Comparison of ENCODE assay signal across 1 cellular context in the genomic region with DNA sequence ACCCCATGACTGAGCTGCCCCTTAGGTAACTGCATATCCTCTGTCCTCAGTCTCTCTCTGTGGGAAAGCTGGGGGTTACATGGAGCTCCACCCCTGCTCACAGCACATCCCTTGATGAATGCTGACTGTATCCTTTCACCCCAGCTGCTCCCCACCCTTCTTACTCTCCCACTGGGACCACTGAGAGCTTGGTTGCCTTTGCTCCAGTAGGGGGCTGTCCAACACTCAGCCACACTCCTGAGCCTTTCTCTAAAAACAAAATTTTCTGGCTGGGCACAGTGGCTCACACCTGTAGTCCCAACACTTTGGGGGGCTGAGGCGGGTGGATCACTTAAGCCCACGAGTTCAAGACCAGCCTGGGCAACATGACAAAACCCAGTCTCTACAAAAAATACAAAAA.
TF ChIP-seq lines count a peak whose summit lies in the region.

No MANE protein-coding gene starts in this region.

TF ChIP-seq in HCT116, 20 proteins besides CTCF, POLR2A, EP300 and RAD21 (continued from another document):
- TF ChIP-seq, protein P1, sequence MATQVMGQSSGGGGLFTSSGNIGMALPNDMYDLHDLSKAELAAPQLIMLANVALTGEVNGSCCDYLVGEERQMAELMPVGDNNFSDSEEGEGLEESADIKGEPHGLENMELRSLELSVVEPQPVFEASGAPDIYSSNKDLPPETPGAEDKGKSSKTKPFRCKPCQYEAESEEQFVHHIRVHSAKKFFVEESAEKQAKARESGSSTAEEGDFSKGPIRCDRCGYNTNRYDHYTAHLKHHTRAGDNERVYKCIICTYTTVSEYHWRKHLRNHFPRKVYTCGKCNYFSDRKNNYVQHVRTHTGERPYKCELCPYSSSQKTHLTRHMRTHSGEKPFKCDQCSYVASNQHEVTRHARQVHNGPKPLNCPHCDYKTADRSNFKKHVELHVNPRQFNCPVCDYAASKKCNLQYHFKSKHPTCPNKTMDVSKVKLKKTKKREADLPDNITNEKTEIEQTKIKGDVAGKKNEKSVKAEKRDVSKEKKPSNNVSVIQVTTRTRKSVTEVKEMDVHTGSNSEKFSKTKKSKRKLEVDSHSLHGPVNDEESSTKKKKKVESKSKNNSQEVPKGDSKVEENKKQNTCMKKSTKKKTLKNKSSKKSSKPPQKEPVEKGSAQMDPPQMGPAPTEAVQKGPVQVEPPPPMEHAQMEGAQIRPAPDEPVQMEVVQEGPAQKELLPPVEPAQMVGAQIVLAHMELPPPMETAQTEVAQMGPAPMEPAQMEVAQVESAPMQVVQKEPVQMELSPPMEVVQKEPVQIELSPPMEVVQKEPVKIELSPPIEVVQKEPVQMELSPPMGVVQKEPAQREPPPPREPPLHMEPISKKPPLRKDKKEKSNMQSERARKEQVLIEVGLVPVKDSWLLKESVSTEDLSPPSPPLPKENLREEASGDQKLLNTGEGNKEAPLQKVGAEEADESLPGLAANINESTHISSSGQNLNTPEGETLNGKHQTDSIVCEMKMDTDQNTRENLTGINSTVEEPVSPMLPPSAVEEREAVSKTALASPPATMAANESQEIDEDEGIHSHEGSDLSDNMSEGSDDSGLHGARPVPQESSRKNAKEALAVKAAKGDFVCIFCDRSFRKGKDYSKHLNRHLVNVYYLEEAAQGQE (IDR thresholded peaks at IDR 0.05; ENCODE audit: low read depth) = no peak
- TF ChIP-seq, protein P2, sequence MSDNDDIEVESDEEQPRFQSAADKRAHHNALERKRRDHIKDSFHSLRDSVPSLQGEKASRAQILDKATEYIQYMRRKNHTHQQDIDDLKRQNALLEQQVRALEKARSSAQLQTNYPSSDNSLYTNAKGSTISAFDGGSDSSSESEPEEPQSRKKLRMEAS (IDR thresholded peaks at IDR 0.05) = no peak
- TF ChIP-seq JUND (IDR thresholded peaks at IDR 0.05) (no peak), EZH2phosphoT487 (IDR thresholded peaks at IDR 0.05; ENCODE audit: borderline replicate concordance) (no peak), ELF1 (IDR thresholded peaks at IDR 0.05; ENCODE audit: borderline replicate concordance, low read depth) (no peak)
- TF ChIP-seq, protein P3, sequence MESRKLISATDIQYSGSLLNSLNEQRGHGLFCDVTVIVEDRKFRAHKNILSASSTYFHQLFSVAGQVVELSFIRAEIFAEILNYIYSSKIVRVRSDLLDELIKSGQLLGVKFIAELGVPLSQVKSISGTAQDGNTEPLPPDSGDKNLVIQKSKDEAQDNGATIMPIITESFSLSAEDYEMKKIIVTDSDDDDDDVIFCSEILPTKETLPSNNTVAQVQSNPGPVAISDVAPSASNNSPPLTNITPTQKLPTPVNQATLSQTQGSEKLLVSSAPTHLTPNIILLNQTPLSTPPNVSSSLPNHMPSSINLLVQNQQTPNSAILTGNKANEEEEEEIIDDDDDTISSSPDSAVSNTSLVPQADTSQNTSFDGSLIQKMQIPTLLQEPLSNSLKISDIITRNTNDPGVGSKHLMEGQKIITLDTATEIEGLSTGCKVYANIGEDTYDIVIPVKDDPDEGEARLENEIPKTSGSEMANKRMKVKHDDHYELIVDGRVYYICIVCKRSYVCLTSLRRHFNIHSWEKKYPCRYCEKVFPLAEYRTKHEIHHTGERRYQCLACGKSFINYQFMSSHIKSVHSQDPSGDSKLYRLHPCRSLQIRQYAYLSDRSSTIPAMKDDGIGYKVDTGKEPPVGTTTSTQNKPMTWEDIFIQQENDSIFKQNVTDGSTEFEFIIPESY (IDR thresholded peaks at IDR 0.05; ENCODE audit: extremely low read depth, insufficient replicate concordance, low read length) = no peak
